1 cellular context compared by ENCODE assay signal in the genomic region with DNA sequence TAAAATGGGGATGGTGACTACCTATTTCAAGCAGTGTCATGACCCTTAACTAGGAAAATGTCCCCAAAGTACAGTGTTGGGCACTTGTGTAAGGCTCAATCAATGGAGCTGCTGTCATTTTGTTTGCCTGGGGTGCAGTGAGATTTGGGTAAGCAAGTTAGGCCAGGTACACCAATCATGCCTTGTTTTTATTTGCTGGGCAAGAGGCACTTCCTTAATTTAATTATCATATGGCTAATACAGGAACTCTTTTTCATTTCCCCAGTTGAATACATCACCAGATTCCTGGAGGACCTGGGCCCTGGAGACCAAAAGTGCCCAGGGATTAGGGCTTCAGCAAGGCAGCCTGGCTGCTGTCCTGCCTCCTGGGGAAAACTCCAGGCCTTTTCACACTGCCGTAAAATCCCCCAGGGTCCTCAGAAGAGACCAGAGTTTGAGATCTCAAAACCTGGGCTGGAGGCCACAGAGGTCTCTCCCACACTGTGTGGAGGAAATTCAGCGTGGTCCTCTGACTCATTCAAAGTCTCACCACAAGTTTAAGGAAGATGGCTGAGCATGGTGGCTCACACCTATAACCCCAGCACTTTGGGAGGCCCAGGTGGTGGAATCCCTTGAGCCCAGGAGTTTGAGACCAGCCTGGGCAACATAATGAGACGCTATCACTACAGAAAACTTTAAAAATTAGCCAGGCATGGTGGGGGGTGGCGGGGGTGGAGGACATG.
TF ChIP-seq lines count a peak whose summit lies in the region.

No MANE protein-coding gene starts in this region.

TF ChIP-seq in GM23338, 12 proteins besides CTCF, POLR2A, EP300 and RAD21 (continued from another document):
- TF ChIP-seq CREB1 (CRISPR knock-in tag; IDR thresholded peaks at IDR 0.05; ENCODE audit: low read depth) (no peak), EZH2phosphoT487 (IDR thresholded peaks at IDR 0.05; ENCODE audit: unreplicated experiment) (no peak), ZNF114 (CRISPR knock-in tag; IDR thresholded peaks at IDR 0.05) (no peak), NANOG (IDR thresholded peaks at IDR 0.05; ENCODE audit: borderline replicate concordance) (no peak), JUNB (IDR thresholded peaks at IDR 0.05; ENCODE audit: unreplicated experiment) (no peak), EZH2 (IDR thresholded peaks at IDR 0.05; ENCODE audit: low read depth, unreplicated experiment) (no peak), ZNF331 (CRISPR knock-in tag; IDR thresholded peaks at IDR 0.05; ENCODE audit: low read depth) (no peak)
- TF ChIP-seq, protein P1, sequence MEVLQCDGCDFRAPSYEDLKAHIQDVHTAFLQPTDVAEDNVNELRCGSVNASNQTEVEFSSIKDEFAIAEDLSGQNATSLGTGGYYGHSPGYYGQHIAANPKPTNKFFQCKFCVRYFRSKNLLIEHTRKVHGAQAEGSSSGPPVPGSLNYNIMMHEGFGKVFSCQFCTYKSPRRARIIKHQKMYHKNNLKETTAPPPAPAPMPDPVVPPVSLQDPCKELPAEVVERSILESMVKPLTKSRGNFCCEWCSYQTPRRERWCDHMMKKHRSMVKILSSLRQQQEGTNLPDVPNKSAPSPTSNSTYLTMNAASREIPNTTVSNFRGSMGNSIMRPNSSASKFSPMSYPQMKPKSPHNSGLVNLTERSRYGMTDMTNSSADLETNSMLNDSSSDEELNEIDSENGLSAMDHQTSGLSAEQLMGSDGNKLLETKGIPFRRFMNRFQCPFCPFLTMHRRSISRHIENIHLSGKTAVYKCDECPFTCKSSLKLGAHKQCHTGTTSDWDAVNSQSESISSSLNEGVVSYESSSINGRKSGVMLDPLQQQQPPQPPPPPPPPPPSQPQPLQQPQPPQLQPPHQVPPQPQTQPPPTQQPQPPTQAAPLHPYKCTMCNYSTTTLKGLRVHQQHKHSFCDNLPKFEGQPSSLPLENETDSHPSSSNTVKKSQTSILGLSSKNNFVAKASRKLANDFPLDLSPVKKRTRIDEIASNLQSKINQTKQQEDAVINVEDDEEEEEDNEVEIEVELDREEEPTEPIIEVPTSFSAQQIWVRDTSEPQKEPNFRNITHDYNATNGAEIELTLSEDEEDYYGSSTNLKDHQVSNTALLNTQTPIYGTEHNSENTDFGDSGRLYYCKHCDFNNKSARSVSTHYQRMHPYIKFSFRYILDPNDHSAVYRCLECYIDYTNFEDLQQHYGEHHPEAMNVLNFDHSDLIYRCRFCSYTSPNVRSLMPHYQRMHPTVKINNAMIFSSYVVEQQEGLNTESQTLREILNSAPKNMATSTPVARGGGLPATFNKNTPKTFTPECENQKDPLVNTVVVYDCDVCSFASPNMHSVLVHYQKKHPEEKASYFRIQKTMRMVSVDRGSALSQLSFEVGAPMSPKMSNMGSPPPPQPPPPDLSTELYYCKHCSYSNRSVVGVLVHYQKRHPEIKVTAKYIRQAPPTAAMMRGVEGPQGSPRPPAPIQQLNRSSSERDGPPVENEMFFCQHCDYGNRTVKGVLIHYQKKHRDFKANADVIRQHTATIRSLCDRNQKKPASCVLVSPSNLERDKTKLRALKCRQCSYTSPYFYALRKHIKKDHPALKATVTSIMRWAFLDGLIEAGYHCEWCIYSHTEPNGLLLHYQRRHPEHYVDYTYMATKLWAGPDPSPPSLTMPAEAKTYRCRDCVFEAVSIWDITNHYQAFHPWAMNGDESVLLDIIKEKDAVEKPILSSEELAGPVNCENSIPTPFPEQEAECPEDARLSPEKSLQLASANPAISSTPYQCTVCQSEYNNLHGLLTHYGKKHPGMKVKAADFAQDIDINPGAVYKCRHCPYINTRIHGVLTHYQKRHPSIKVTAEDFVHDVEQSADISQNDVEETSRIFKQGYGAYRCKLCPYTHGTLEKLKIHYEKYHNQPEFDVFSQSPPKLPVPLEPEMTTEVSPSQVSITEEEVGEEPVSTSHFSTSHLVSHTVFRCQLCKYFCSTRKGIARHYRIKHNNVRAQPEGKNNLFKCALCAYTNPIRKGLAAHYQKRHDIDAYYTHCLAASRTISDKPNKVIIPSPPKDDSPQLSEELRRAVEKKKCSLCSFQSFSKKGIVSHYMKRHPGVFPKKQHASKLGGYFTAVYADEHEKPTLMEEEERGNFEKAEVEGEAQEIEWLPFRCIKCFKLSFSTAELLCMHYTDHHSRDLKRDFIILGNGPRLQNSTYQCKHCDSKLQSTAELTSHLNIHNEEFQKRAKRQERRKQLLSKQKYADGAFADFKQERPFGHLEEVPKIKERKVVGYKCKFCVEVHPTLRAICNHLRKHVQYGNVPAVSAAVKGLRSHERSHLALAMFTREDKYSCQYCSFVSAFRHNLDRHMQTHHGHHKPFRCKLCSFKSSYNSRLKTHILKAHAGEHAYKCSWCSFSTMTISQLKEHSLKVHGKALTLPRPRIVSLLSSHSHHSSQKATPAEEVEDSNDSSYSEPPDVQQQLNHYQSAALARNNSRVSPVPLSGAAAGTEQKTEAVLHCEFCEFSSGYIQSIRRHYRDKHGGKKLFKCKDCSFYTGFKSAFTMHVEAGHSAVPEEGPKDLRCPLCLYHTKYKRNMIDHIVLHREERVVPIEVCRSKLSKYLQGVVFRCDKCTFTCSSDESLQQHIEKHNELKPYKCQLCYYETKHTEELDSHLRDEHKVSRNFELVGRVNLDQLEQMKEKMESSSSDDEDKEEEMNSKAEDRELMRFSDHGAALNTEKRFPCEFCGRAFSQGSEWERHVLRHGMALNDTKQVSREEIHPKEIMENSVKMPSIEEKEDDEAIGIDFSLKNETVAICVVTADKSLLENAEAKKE (CRISPR knock-in tag; IDR thresholded peaks at IDR 0.05), result no peak
